22 cellular contexts compared by ENCODE assay signal in the genomic region with DNA sequence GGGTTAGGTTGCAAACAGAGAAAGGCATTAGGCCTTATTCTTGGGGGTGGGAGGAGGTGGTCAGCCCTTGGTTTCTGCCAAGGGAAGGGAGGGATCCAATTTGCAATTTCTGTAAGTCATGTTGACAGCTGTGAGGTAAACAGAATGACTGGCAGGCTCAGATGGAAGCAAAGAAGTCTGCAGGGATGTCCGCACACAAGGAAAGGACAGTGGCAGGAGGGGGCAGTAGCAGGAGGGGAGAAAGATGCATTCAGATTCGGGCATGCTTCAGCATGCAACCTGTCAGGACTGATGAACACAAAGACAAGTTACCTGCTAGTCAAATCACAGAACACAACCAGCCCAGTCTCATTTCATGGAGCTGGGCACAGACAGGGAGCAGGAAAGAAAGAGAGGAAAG.
"Had no signal": no experiment of that assay in that cellular context is flagged by ENCODE, and none has a peak within 500 bp of the region (broad histone marks: within the 10 kb centered on the region; RNA-seq: fewer than 3 reads in every experiment).

No MANE protein-coding gene starts in this region.

- H3K27ac ChIP-seq: coronary artery, epithelial cell of prostate, left lung, pancreas, psoas muscle, tibial artery had no signal

- ATAC-seq: activated CD4-positive, alpha-beta T cell treated with anti-CD3 and anti-CD28 coated beads for 36 hours; activated T-cell treated with anti-CD3 and anti-CD28 coated beads, Interleukin-2, amount 50 U/mL, for 72 hours; left lung; natural killer cell; pancreas; psoas muscle; right cardiac atrium had no signal

- H3K27me3 ChIP-seq: left lung, tibial artery had no signal

- H3K36me3 ChIP-seq: left lung, pancreas, tibial artery had no signal

- H3K4me3 ChIP-seq: coronary artery, left lung, lung, pancreas, psoas muscle, tibial artery had no signal

- DNase-seq: activated B cell treated with CpG ODN at 0.5 μM for 24 hours; activated CD4-positive, alpha-beta T cell treated with anti-CD3 and anti-CD28 coated beads for 36 hours; activated CD4-positive, alpha-beta T cell treated with anti-CD3 and anti-CD28 coated beads, Interleukin-2, amount 50 U/mL, for 48 hours; activated effector memory CD4-positive, alpha-beta T cell treated with Interleukin-2 at 50 U/mL for 16 hours; activated naive CD4-positive, alpha-beta T cell treated with anti-CD3 and anti-CD28 coated beads for 36 hours; activated naive CD8-positive, alpha-beta T cell treated with anti-CD3 and anti-CD28 coated beads, Interleukin-2, amount 10 ng/mL, durations not matched to agents 7 days and 5 days; activated T-cell treated with anti-CD3 and anti-CD28 coated beads, Interleukin-2, amount 50 U/mL, for 72 hours; amniotic stem cell; cerebellar nuclear complex; kidney glomerular epithelial cell; left lung; natural killer cell; pancreas; psoas muscle; right cardiac atrium; stimulated activated CD4-positive, alpha-beta T cell treated with anti-CD3 and anti-CD28 coated beads, Interleukin-12 subunit alpha, Interleukin-12 subunit beta, amount 100 ng/mL, for 4 hours; stimulated activated CD4-positive, alpha-beta T cell treated with anti-CD3 and anti-CD28 coated beads, Interleukin-4, amount 100 ng/mL, for 4 hours; T1000; tibial artery had no signal

- H3K4me1 ChIP-seq: psoas muscle had no signal

- H3K9me3 ChIP-seq: left lung, pancreas, psoas muscle, tibial artery had no signal
